In genomic region chr1:33349778-33350610, GRCh38 we compare ENCODE assay signal across 8 cellular contexts. TPM values are rescaled to one million over a fixed set of nuclear protein-coding genes. Genes with fewer than 3 reads are reported as not detected.
DNase-seq lines count a peak whose midpoint lies in the region; ATAC-seq and TF ChIP-seq lines count a peak whose summit lies in the region.

No MANE protein-coding gene starts in this region.

- peak overlapping the region; percentile 89 for H3K4me3 ChIP-seq in effector memory CD4-positive, alpha-beta T cell (ENCODE audit: insufficient read depth, low read depth, low read length, poor library complexity, severe bottlenecking)

- H3K27me3 Mint-ChIP-seq in CD4-positive, alpha-beta T cell: no peaks in the 10 kb centered on the region
- no peaks in the 10 kb centered on the region for H3K27me3 Mint-ChIP-seq in memory B cell

- CTCF ChIA-PET in CD4-positive, alpha-beta T cell (lab: Charles Lee): interaction anchor here (0.9 kb wide), 1 partner anchor 223 kb away, joined by 3 read pairs; no protein-coding TSS in a partner anchor

- H3K9me3 ChIP-seq in CD4-positive, alpha-beta T cell (ENCODE audit: control insufficient read depth, low read length): no peaks in the 10 kb centered on the region
- no peaks in the 10 kb centered on the region for H3K9me3 ChIP-seq in effector memory CD4-positive, alpha-beta T cell (ENCODE audit: control insufficient read depth, low read length)

- H3K27me3 ChIP-seq in CD4-positive, alpha-beta T cell (ENCODE audit: control insufficient read depth, insufficient read depth, low read length): no peaks in the 10 kb centered on the region
- H3K27me3 ChIP-seq in effector memory CD4-positive, alpha-beta T cell (replicated peaks; ENCODE audit: control insufficient read depth, insufficient read depth, low read length, poor library complexity, severe bottlenecking): no peaks in the 10 kb centered on the region

- no peaks in the 10 kb centered on the region for H3K36me3 ChIP-seq in effector memory CD4-positive, alpha-beta T cell (ENCODE audit: control insufficient read depth, insufficient read depth, low read length)

- peak; percentile 53 to 83 (median 72) for DNase-seq in CD4-positive, alpha-beta T cell
- DNase-seq in NCI-H82 treated with DMSO at 0.1 percent for 48 hours (lab: John Stamatoyannopoulos, UW; ENCODE audit: unreplicated experiment) (peak; percentile 76), memory B cell (ENCODE audit: low spot score in 2 of 2) (peak; percentile 65 to 70)
- peak; percentile 38 to 67 for DNase-seq in activated CD8-positive, alpha-beta memory T cell treated with anti-CD3 and anti-CD28 coated beads for 1 hour (ENCODE audit: extremely low read depth in 1 of 2, low read depth in 1 of 2)
- DNase-seq in effector memory CD4-positive, alpha-beta T cell: peak; percentile 71 to 73 (median 73)
- DNase-seq in stimulated activated CD8-positive, alpha-beta memory T cell treated with anti-CD3 and anti-CD28 coated beads, Interleukin-12 subunit alpha, Interleukin-12 subunit beta, amount 100 ng/mL, for 1 hour (ENCODE audit: low read depth): peak; percentile 51

- H3K4me1 ChIP-seq in effector memory CD4-positive, alpha-beta T cell (ENCODE audit: control insufficient read depth, insufficient read depth, low read length, poor library complexity, severe bottlenecking): peaks cover 21% of the 10 kb centered on the region

- no peaks in the 10 kb centered on the region for H3K9me3 Mint-ChIP-seq in CD4-positive, alpha-beta T cell
- no peaks in the 10 kb centered on the region for H3K9me3 Mint-ChIP-seq in memory B cell

- TF ChIP-seq CTCF in CD4-positive, alpha-beta T cell (IDR thresholded peaks at IDR 0.05): no peak

- intact Hi-C loops in CD4-positive, alpha-beta T cell (cut with DNase I, micrococcal nuclease): loop anchor here in 1 of 2 experiments (2.0 to 5.0 kb wide), 5 partner anchors 91 to 533 kb away; partner anchors contain the start of genes AZIN2, S100PBP, YARS1 and ZSCAN20

- H3K36me3 Mint-ChIP-seq in CD4-positive, alpha-beta T cell (ENCODE audit: low read depth): peaks cover 18% of the 10 kb centered on the region
- no peaks in the 10 kb centered on the region for H3K36me3 Mint-ChIP-seq in memory B cell

- ATAC-seq in CD4-positive, alpha-beta T cell (ENCODE audit: poor library complexity): peak; percentile 86
- ATAC-seq in GM19397 (IDR thresholded peaks at IDR 0.05; ENCODE audit: unreplicated experiment) (peak; percentile 77), HG03520 (IDR thresholded peaks at IDR 0.05; ENCODE audit: unreplicated experiment) (peak; percentile 74), memory B cell (ENCODE audit: low read depth) (peak; percentile 80)

- H3K27ac Mint-ChIP-seq in CD4-positive, alpha-beta T cell: peak overlapping the region; percentile 84
- H3K27ac Mint-ChIP-seq in memory B cell: peak overlapping the region; percentile 79

- POLR2A ChIA-PET in CD4-positive, alpha-beta T cell (lab: Charles Lee): interaction anchor here (0.6 to 4.1 kb wide), 11 partner anchors 13 to 699 kb away, joined by 3 to 11 read pairs (median 4); partner anchors contain the start of genes RBBP4 and TRIM62

- peak overlapping the region; percentile 87 for H3K4me3 Mint-ChIP-seq in CD4-positive, alpha-beta T cell
- H3K4me3 Mint-ChIP-seq in memory B cell: peak overlapping the region; percentile 88

- H3K4me1 Mint-ChIP-seq in CD4-positive, alpha-beta T cell (ENCODE audit: low read depth): peaks cover 46% of the 10 kb centered on the region
- peaks cover 28% of the 10 kb centered on the region for H3K4me1 Mint-ChIP-seq in memory B cell

- no peak overlapping the region for H3K27ac ChIP-seq in CD4-positive, alpha-beta T cell (ENCODE audit: low read depth, low read length)
- peak overlapping the region; percentile 61 for H3K27ac ChIP-seq in effector memory CD4-positive, alpha-beta T cell (ENCODE audit: insufficient read depth, low read length, poor library complexity, severe bottlenecking)

RNA-seq across cellular contexts. Expression of gene A3GALT2, which starts 29.1 kb away (rescaled TPM):
- not detected for total RNA-seq in CD4-positive, alpha-beta T cell
